ENCODE assay signal across 1 cellular context in the genomic region with DNA sequence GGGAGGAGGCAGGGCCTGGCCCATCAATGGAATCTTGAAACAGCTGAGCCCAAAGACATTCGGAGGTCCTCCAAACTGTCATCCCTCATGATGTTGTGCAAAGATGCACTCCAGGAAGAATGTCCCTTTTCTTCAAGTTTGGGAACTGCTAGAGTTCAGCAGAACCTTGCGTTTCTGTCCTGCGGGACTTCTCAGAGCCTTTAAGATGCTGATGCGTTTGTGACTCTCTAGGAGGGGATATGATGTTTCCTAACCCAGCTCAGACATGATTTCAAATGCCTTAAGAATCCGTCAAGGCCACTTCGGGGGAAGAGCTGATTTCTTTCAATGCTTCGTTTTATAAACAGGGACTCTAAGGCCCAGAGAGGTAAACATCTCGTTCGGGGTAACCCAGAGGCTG.
TF ChIP-seq lines count a peak whose summit lies in the region.

No MANE protein-coding gene starts in this region.

TF ChIP-seq in IMR-90, 13 proteins besides CTCF, POLR2A, EP300 and RAD21 (continued from another document):
- TF ChIP-seq, protein P1, sequence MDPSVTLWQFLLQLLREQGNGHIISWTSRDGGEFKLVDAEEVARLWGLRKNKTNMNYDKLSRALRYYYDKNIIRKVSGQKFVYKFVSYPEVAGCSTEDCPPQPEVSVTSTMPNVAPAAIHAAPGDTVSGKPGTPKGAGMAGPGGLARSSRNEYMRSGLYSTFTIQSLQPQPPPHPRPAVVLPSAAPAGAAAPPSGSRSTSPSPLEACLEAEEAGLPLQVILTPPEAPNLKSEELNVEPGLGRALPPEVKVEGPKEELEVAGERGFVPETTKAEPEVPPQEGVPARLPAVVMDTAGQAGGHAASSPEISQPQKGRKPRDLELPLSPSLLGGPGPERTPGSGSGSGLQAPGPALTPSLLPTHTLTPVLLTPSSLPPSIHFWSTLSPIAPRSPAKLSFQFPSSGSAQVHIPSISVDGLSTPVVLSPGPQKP (IDR thresholded peaks at IDR 0.05; ENCODE audit: borderline replicate concordance, low read depth, low read length): no peak
- TF ChIP-seq NFE2L2 (IDR thresholded peaks at IDR 0.05; ENCODE audit: low read depth, low read length) (no peak), FOS (IDR thresholded peaks at IDR 0.05; ENCODE audit: low read depth, low read length) (no peak), CEBPB (IDR thresholded peaks at IDR 0.05; ENCODE audit: low read depth, low read length) (no peak)
